In genomic region chr10:22316286-22317120, GRCh38 we compare ENCODE assay signal across 2 cellular contexts.
A peak's percentile ranks its signal among the peaks of the same experiment; 100 is the strongest.
TF ChIP-seq lines count a peak whose summit lies in the region.

Gene COMMD3, plus strand, starts transcription at chr10:22316388. Its CDS starts 30 bp downstream, at chr10:22316418.

TF ChIP-seq in IMR-90, 13 proteins besides CTCF, POLR2A, EP300 and RAD21 (continued from another document):
- TF ChIP-seq NFE2L2 (IDR thresholded peaks at IDR 0.05; ENCODE audit: low read depth, low read length) = no peak
- no peak for TF ChIP-seq ELK1 (IDR thresholded peaks at IDR 0.05; ENCODE audit: borderline replicate concordance, low read depth, low read length)
- no peak for TF ChIP-seq MAFK (IDR thresholded peaks at IDR 0.05; ENCODE audit: low read depth, low read length)
- TF ChIP-seq BHLHE40 (IDR thresholded peaks at IDR 0.05; ENCODE audit: low read depth, low read length) = 0 out of 2 replicates have a peak, but pooled peaks have one; percentile 11
- no peak for TF ChIP-seq FOS (IDR thresholded peaks at IDR 0.05; ENCODE audit: low read depth, low read length)
- no peak for TF ChIP-seq CEBPB (IDR thresholded peaks at IDR 0.05; ENCODE audit: low read depth, low read length)
- no peak for TF ChIP-seq MXI1 (IDR thresholded peaks at IDR 0.05; ENCODE audit: borderline replicate concordance, low read depth, low read length)
- TF ChIP-seq SMC3 (IDR thresholded peaks at IDR 0.05; ENCODE audit: low read depth, low read length) = no peak

TF ChIP-seq in neural cell, 6 proteins besides CTCF, POLR2A, EP300 and RAD21 (continued from another document):
- TF ChIP-seq REST (IDR thresholded peaks at IDR 0.05; ENCODE audit: borderline replicate concordance) = peak; percentile 69
- TF ChIP-seq EZH2 (IDR thresholded peaks at IDR 0.05; ENCODE audit: borderline replicate concordance, insufficient read depth, low read length, poor library complexity, severe bottlenecking) = no peak
TF ChIP-seq in neural cell: peak in this region for 4.
